Comparison of ENCODE assay signal across 9 cellular contexts in the genomic region with DNA sequence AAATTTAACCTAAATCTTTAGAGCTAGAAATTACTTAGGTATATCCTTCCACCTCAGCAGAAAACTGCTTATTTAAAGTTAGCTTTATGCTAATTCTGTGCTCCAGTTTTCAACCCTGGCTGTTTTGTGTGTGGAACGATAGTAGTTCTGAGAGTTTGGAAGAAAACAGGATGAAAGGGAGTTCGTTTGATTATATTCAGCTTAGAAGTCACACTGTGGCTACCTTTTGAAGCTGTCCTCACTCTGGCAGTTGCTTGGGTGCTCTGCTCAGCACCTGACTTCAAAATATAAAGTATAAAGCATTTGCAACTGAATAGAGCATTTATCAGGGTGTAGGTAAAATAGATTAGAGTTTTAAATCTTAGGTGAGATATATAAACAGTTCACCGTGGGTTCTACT. TPM values are rescaled to one million over a fixed set of nuclear protein-coding genes. Genes with fewer than 3 reads are reported as not detected.
DNase-seq lines count a peak whose midpoint lies in the region; ATAC-seq, FAIRE-seq and TF ChIP-seq lines count a peak whose summit lies in the region.
"Had no signal": no experiment of that assay in that cellular context is flagged by ENCODE, and none has a peak within 500 bp of the region (broad histone marks: within the 10 kb centered on the region; RNA-seq: fewer than 3 reads in every experiment).

No MANE protein-coding gene starts in this region.

- H3K4me1 ChIP-seq in mucosa of rectum (ENCODE audit: control insufficient read depth in 2 of 2, insufficient read depth in 2 of 2, low read length in 2 of 2), result peaks cover 3 to 16% of the 10 kb centered on the region in 2 donors
- peaks cover 0 to 84% (median 32%) of the 10 kb centered on the region in 4 donors for H3K4me1 ChIP-seq in tibial artery
- no peaks in the 10 kb centered on the region for H3K4me1 ChIP-seq in mesendoderm (ENCODE audit: control insufficient read depth, low read depth, low read length)

- ATAC-seq in activated naive CD8-positive, alpha-beta T cell treated with anti-CD3 and anti-CD28 coated beads, Interleukin-2, amount 50 U/mL, for 24 hours, result no peak

- H3K27me3 Mint-ChIP-seq in activated T-cell treated with anti-CD3 and anti-CD28 coated beads, Interleukin-2, amount 50 U/mL, for 24 hours, result no peaks in the 10 kb centered on the region
- no peaks in the 10 kb centered on the region for H3K27me3 Mint-ChIP-seq in activated naive CD8-positive, alpha-beta T cell treated with anti-CD3 and anti-CD28 coated beads, Interleukin-2, amount 50 U/mL, for 24 hours

- H3K36me3 ChIP-seq in mucosa of rectum (ENCODE audit: control insufficient read depth in 2 of 2, insufficient read depth in 2 of 2, low read length in 2 of 2) (peaks cover 2 to 4% of the 10 kb centered on the region in 2 donors), tibial artery (peaks cover 10 to 20% (median 13%) of the 10 kb centered on the region in 3 donors), mesendoderm (ENCODE audit: control insufficient read depth, insufficient read depth, low read length) (peaks cover 1% of the 10 kb centered on the region)

- no peak overlapping the region for H4K8ac ChIP-seq in mesendoderm (ENCODE audit: low read depth, low read length)

- no peak for FAIRE-seq in frontal cortex (lab: Jason Lieb, UNC)

- no peaks in the 10 kb centered on the region for H3K27me3 ChIP-seq in mucosa of rectum (ENCODE audit: control insufficient read depth in 2 of 2, insufficient read depth in 2 of 2, low read length in 2 of 2)
- no peaks in the 10 kb centered on the region for H3K27me3 ChIP-seq in tibial artery
- H3K27me3 ChIP-seq in mesendoderm (ENCODE audit: insufficient read depth, low read length, poor library complexity), result no peaks in the 10 kb centered on the region

- H3K4ac ChIP-seq in mesendoderm (ENCODE audit: low read depth, low read length), result no peak overlapping the region

- H3K4me3 ChIP-seq in mucosa of rectum (ENCODE audit: low read length in 2 of 2) (no peak overlapping the region), tibial artery (peak overlapping the region in 1 of 2 donors; percentile 4), mesendoderm (ENCODE audit: low read length) (no peak overlapping the region)

- no peak overlapping the region for H2BK120ac ChIP-seq in mesendoderm (ENCODE audit: low read depth, low read length)

- H3K36me3 Mint-ChIP-seq in activated T-cell treated with anti-CD3 and anti-CD28 coated beads, Interleukin-2, amount 50 U/mL, for 24 hours (ENCODE audit: low read depth), result peaks cover 62% of the 10 kb centered on the region
- peaks cover 29% of the 10 kb centered on the region for H3K36me3 Mint-ChIP-seq in activated naive CD8-positive, alpha-beta T cell treated with anti-CD3 and anti-CD28 coated beads, Interleukin-2, amount 50 U/mL, for 24 hours (ENCODE audit: low read depth)

- intact Hi-C loops in tibial artery (cut with DNase I; ENCODE audit: low total_unique reads), result loop anchor here (5.0 kb wide), 1 partner anchor 54 kb away; the partner anchor contains the start of gene DDIT4

- no CpG with 5 or more reads among the region's 3 CpGs for WGBS in mesendoderm (ENCODE audit: extremely low coverage, insufficient coverage, low lambda C conversion rate)

- H3K4me2 ChIP-seq in mesendoderm (ENCODE audit: low read length), result no peak overlapping the region

- H3K18ac ChIP-seq in mesendoderm (ENCODE audit: low read length), result no peak overlapping the region

- H2AK5ac ChIP-seq in mesendoderm (ENCODE audit: low read length), result no peak overlapping the region

- H3K27ac Mint-ChIP-seq in activated T-cell treated with anti-CD3 and anti-CD28 coated beads, Interleukin-2, amount 50 U/mL, for 24 hours, result peak overlapping the region; percentile 97
- H3K27ac Mint-ChIP-seq in activated naive CD8-positive, alpha-beta T cell treated with anti-CD3 and anti-CD28 coated beads, Interleukin-2, amount 50 U/mL, for 24 hours, result peak overlapping the region; percentile 98

- H3K79me2 ChIP-seq in mesendoderm (ENCODE audit: control insufficient read depth, insufficient read depth, low read length), result peaks cover 18% of the 10 kb centered on the region

- H3K27ac ChIP-seq in mucosa of rectum (ENCODE audit: low read depth in 2 of 2, low read length in 2 of 2) (peak overlapping the region; percentile 18 to 35), tibial artery (peak overlapping the region; percentile 92 to 94), mesendoderm (ENCODE audit: low read depth, low read length) (no peak overlapping the region)

- H3K79me1 ChIP-seq in mesendoderm (ENCODE audit: low read length), result peaks cover 2% of the 10 kb centered on the region

- H3K9me3 ChIP-seq in mucosa of rectum (ENCODE audit: control insufficient read depth in 2 of 2, low read length in 2 of 2), result no peaks in the 10 kb centered on the region
- no peaks in the 10 kb centered on the region for H3K9me3 ChIP-seq in tibial artery

- H3K9ac ChIP-seq in mucosa of rectum (ENCODE audit: low read depth in 1 of 2, low read length in 2 of 2), result peak overlapping the region in 1 of 2 donors; percentile 29
- H3K9ac ChIP-seq in mesendoderm (ENCODE audit: low read length), result no peak overlapping the region

- no peak overlapping the region for H3K23ac ChIP-seq in mesendoderm (ENCODE audit: low read length)

- peaks cover 62% of the 10 kb centered on the region for H3K4me1 Mint-ChIP-seq in activated T-cell treated with anti-CD3 and anti-CD28 coated beads, Interleukin-2, amount 50 U/mL, for 24 hours (ENCODE audit: low read depth)
- H3K4me1 Mint-ChIP-seq in activated naive CD8-positive, alpha-beta T cell treated with anti-CD3 and anti-CD28 coated beads, Interleukin-2, amount 50 U/mL, for 24 hours, result peaks cover 69% of the 10 kb centered on the region

- no peak overlapping the region for H3K56ac ChIP-seq in mesendoderm (ENCODE audit: low read length)

- no peak overlapping the region for H4K5ac ChIP-seq in mesendoderm (ENCODE audit: low read length)

- no peaks in the 10 kb centered on the region for H3K9me3 Mint-ChIP-seq in activated T-cell treated with anti-CD3 and anti-CD28 coated beads, Interleukin-2, amount 50 U/mL, for 24 hours
- H3K9me3 Mint-ChIP-seq in activated naive CD8-positive, alpha-beta T cell treated with anti-CD3 and anti-CD28 coated beads, Interleukin-2, amount 50 U/mL, for 24 hours, result no peaks in the 10 kb centered on the region

- H3K4me3 Mint-ChIP-seq in activated T-cell treated with anti-CD3 and anti-CD28 coated beads, Interleukin-2, amount 50 U/mL, for 24 hours, result peak overlapping the region; percentile 71
- peak overlapping the region; percentile 99 for H3K4me3 Mint-ChIP-seq in activated naive CD8-positive, alpha-beta T cell treated with anti-CD3 and anti-CD28 coated beads, Interleukin-2, amount 50 U/mL, for 24 hours

- DNase-seq in activated T-cell treated with anti-CD3 and anti-CD28 coated beads, Interleukin-2, amount 50 U/mL, for 24 hours, result no peak
- DNase-seq in activated T-cell treated with anti-CD3 and anti-CD28 coated beads, Interleukin-2, amount 50 U/mL, for 1 hour, result no peak
- DNase-seq in activated naive CD8-positive, alpha-beta T cell treated with anti-CD3 and anti-CD28 coated beads, Interleukin-2, amount 50 U/mL, for 24 hours, result no peak
- DNase-seq in tibial artery (peak in 1 of 2 donors; percentile 10), mesendoderm (no peak), epidermal melanocyte (ENCODE audit: insufficient read length, low spot score) (no peak), frontal cortex (ENCODE audit: low spot score in 2 of 2) (no peak)
- DNase-seq: amygdala had no signal

- TF ChIP-seq CTCF in tibial artery (IDR thresholded peaks at IDR 0.05), result no peak

- no peak overlapping the region for H2BK5ac ChIP-seq in mesendoderm (ENCODE audit: low read length)

- no peak overlapping the region for H2BK15ac ChIP-seq in mesendoderm (replicated peaks; ENCODE audit: low read depth)

RNA-seq across cellular contexts. Expression of gene ASCC1, which starts 2.7 kb away (rescaled TPM):
- polyA plus RNA-seq in mesendoderm (2013, experiment 1 of 2), result 31.3 TPM
- 32.2 TPM for polyA plus RNA-seq in mesendoderm (2013, experiment 2 of 2)
- total RNA-seq in frontal cortex, result 25.7 TPM

RNA-seq across cellular contexts. Expression of gene ANAPC16, which starts 2.9 kb away (rescaled TPM):
- polyA plus RNA-seq in mesendoderm (2013, experiment 1 of 2), result 46.8 TPM
- polyA plus RNA-seq in mesendoderm (2013, experiment 2 of 2), result 43.6 TPM
- total RNA-seq in frontal cortex, result 26.1 TPM

RNA-seq across cellular contexts. Expression of gene DDIT4, which starts 55.0 kb away (rescaled TPM):
- 13.6 TPM for polyA plus RNA-seq in mesendoderm (2013, experiment 1 of 2)
- 13.8 TPM for polyA plus RNA-seq in mesendoderm (2013, experiment 2 of 2)
- 26.5 TPM for total RNA-seq in frontal cortex
